ENCODE assay signal across 8 cellular contexts in genomic region chr13:79404985-79405384, GRCh38. TPM values are rescaled to one million over a fixed set of nuclear protein-coding genes. Genes with fewer than 3 reads are reported as not detected.
DNase-seq lines count a peak whose midpoint lies in the region; ATAC-seq and TF ChIP-seq lines count a peak whose summit lies in the region.

No MANE protein-coding gene starts in this region.

- DNase-seq in DMS53 (lab: John Stamatoyannopoulos, UW), result peak; percentile 23
- no peak for DNase-seq in DMS53 treated with DMSO at 0.1 percent for 48 hours (lab: John Stamatoyannopoulos, UW; ENCODE audit: unreplicated experiment)
- peak; percentile 48 for DNase-seq in NCI-H748 (lab: John Stamatoyannopoulos, UW; ENCODE audit: unreplicated experiment)
- no peak for DNase-seq in fibroblast of the aortic adventitia (ENCODE audit: low read depth)
- peak; percentile 21 for DNase-seq in stimulated activated CD4-positive, alpha-beta T cell treated with anti-CD3 and anti-CD28 coated beads, Interleukin-4, amount 100 ng/mL, for 1 hour
- no peak for DNase-seq in NOMO-1 treated with DMSO at 0.1 percent for 48 hours (lab: John Stamatoyannopoulos, UW; ENCODE audit: unreplicated experiment)

- TF ChIP-seq CTCF in fibroblast of the aortic adventitia (IDR thresholded peaks at IDR 0.05; ENCODE audit: insufficient read depth, low read length), result no peak

- no peak for ATAC-seq in GM21737 (IDR thresholded peaks at IDR 0.05; ENCODE audit: unreplicated experiment)
- ATAC-seq in GM19328 (IDR thresholded peaks at IDR 0.05; ENCODE audit: unreplicated experiment), result no peak

- peak overlapping the region; percentile 82 for H3K4me3 ChIP-seq in fibroblast of the aortic adventitia (ENCODE audit: low read depth, low read length)

RNA-seq across cellular contexts. Expression of gene RBM26, which starts 1.1 kb away (rescaled TPM):
- total RNA-seq in fibroblast of the aortic adventitia (ENCODE audit: low replicate concordance), result 28.1 and 48.0 TPM in 2 replicates

Comparison
In these comparisons a context has a peak if more than half of its experiments do, and no peak if none do; other contexts are left out.
1. DNase-seq: peak in DMS53 (single experiment), NCI-H748 (single experiment) and stimulated activated CD4-positive, alpha-beta T cell treated with anti-CD3 and anti-CD28 coated beads, Interleukin-4, amount 100 ng/mL, for 1 hour (single experiment); none in DMS53 treated with DMSO at 0.1 percent for 48 hours (single experiment), fibroblast of the aortic adventitia (single experiment) and NOMO-1 treated with DMSO at 0.1 percent for 48 hours (single experiment).